8 cellular contexts compared by ENCODE assay signal in the genomic region with DNA sequence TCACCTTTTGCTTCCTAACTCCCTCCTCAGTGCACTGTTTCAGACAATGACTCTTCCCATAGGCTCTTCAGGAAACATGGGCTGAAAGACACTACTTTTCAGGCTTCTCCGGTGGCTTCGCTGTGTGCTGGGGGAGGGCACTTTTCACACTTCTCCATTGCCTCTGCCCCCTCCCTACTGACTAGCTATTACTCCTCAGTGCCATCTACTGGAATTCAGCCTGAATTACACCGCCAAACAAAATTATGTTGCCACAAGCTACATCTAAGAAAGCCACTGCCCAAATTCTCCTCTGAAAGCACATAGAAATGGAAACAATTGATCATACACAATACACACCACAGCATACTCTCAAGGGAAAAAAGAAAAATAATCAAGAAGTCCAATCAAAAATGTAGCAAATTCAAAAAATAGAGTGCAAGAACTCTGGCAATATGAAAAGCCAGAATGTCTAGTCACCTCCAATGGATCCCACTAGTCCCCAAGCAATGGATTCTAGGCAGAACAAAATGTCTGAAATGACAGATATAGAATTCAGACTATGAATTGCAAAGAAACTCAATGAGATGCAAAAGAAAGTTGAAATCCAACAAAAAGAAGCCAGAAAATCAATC.
A peak's percentile ranks its signal among the peaks of the same experiment; 100 is the strongest.
DNase-seq lines count a peak whose midpoint lies in the region; ATAC-seq and TF ChIP-seq lines count a peak whose summit lies in the region.

No MANE protein-coding gene starts in this region.

- TF ChIP-seq EP300 in stomach (IDR thresholded peaks at IDR 0.05) (no peak), gastroesophageal sphincter (IDR thresholded peaks at IDR 0.05) (no peak)

- H3K4me1 Mint-ChIP-seq in progenitor cell of endocrine pancreas (ENCODE audit: low read depth) = no peaks in the 10 kb centered on the region

- H3K4me3 ChIP-seq in left ventricle myocardium inferior (no peak overlapping the region), heart left ventricle (no peak overlapping the region), brain microvascular endothelial cell (ENCODE audit: low read depth, low read length) (no peak overlapping the region), stomach (no peak overlapping the region), gastroesophageal sphincter (no peak overlapping the region)

- H3K4me3 Mint-ChIP-seq in progenitor cell of endocrine pancreas (ENCODE audit: low read depth) = no peak overlapping the region

- H3K27ac Mint-ChIP-seq in progenitor cell of endocrine pancreas = no peak overlapping the region

- no peak for TF ChIP-seq POLR2A in heart left ventricle (IDR thresholded peaks at IDR 0.05)
- no peak for TF ChIP-seq POLR2A in stomach (IDR thresholded peaks at IDR 0.05)
- no peak for TF ChIP-seq POLR2A in gastroesophageal sphincter (IDR thresholded peaks at IDR 0.05)

- no peak for ATAC-seq in heart left ventricle
- ATAC-seq in gastroesophageal sphincter = no peak

- peaks cover 34% of the 10 kb centered on the region for H3K9me3 Mint-ChIP-seq in progenitor cell of endocrine pancreas (ENCODE audit: low read depth)

- H3K36me3 Mint-ChIP-seq in progenitor cell of endocrine pancreas (ENCODE audit: insufficient read depth) = peaks cover 2% of the 10 kb centered on the region

- H3K9me3 ChIP-seq in left ventricle myocardium inferior (replicated peaks) = peaks cover 46% of the 10 kb centered on the region
- H3K9me3 ChIP-seq in heart left ventricle = peaks cover 0 to 16% (median 4%) of the 10 kb centered on the region in 12 donors
- H3K9me3 ChIP-seq in stomach = peaks cover 0 to 47% (median 23%) of the 10 kb centered on the region in 4 donors
- H3K9me3 ChIP-seq in gastroesophageal sphincter = peaks cover 0 to 22% (median 0%) of the 10 kb centered on the region in 3 donors

- no peak overlapping the region for H3K27ac ChIP-seq in left ventricle myocardium inferior (replicated peaks)
- H3K27ac ChIP-seq in heart left ventricle = no peak overlapping the region
- no peak overlapping the region for H3K27ac ChIP-seq in brain microvascular endothelial cell
- H3K27ac ChIP-seq in stomach = no peak overlapping the region
- no peak overlapping the region for H3K27ac ChIP-seq in gastroesophageal sphincter

- H3K27me3 ChIP-seq in left ventricle myocardium inferior (ENCODE audit: low read depth) = no peaks in the 10 kb centered on the region
- no peaks in the 10 kb centered on the region for H3K27me3 ChIP-seq in heart left ventricle
- no peaks in the 10 kb centered on the region for H3K27me3 ChIP-seq in brain microvascular endothelial cell (replicated peaks)
- no peaks in the 10 kb centered on the region for H3K27me3 ChIP-seq in stomach
- no peaks in the 10 kb centered on the region for H3K27me3 ChIP-seq in gastroesophageal sphincter

- 45 to 54% (median 51%) methylated on average over 3 of the region's 3 CpGs for WGBS in heart left ventricle, 4 donors
- 39 to 75% (median 59%) methylated on average over 3 of the region's 3 CpGs for WGBS in stomach, 5 donors
- 33 to 60% methylated on average over 1 of the region's 3 CpGs for WGBS in gastroesophageal sphincter (ENCODE audit: low coverage in 1 of 2), 2 donors

- peak; percentile 40 for TF ChIP-seq CTCF in left ventricle myocardium inferior (IDR thresholded peaks at IDR 0.05; ENCODE audit: borderline replicate concordance)
- TF ChIP-seq CTCF in heart left ventricle (IDR thresholded peaks at IDR 0.05) = peak in 6 of 12 donors; percentile 18 to 37 (median 25)
- TF ChIP-seq CTCF in brain microvascular endothelial cell (IDR thresholded peaks at IDR 0.05; ENCODE audit: low read depth, low read length, missing control alignments) = peak; percentile 57
- TF ChIP-seq CTCF in progenitor cell of endocrine pancreas (IDR thresholded peaks at IDR 0.05; ENCODE audit: unreplicated experiment) = peak; percentile 48
- no peak for TF ChIP-seq CTCF in stomach (IDR thresholded peaks at IDR 0.05)
- TF ChIP-seq CTCF in gastroesophageal sphincter (IDR thresholded peaks at IDR 0.05) = no peak

- H3K36me3 ChIP-seq in left ventricle myocardium inferior (no peaks in the 10 kb centered on the region), heart left ventricle (no peaks in the 10 kb centered on the region), brain microvascular endothelial cell (replicated peaks) (no peaks in the 10 kb centered on the region), stomach (no peaks in the 10 kb centered on the region), gastroesophageal sphincter (no peaks in the 10 kb centered on the region)

- H3K27me3 Mint-ChIP-seq in progenitor cell of endocrine pancreas = no peaks in the 10 kb centered on the region

- intact Hi-C loops in left ventricle myocardium inferior (cut with micrococcal nuclease) = no loop called here
- intact Hi-C loops in heart left ventricle (cut with DNase I) = no loop called here
- intact Hi-C loops in stomach (cut with DNase I; ENCODE audit: low total_unique reads) = no loop called here

- DNase-seq in left ventricle myocardium inferior (no peak), heart left ventricle (no peak), Kasumi-1 (lab: John Stamatoyannopoulos, UW) (peak; percentile 57 to 61), brain microvascular endothelial cell (peak; percentile 7), progenitor cell of endocrine pancreas (ENCODE audit: low spot score, unreplicated experiment) (no peak), stomach (no peak), occipital lobe (lab: John Stamatoyannopoulos, UW) (no peak)

- in situ Hi-C loops in brain microvascular endothelial cell (cut with HindIII; ENCODE audit: low pct_ligation_motif_present, low sequenced_read_pairs) = no loop called here

- no peaks in the 10 kb centered on the region for H3K4me1 ChIP-seq in left ventricle myocardium inferior
- H3K4me1 ChIP-seq in heart left ventricle = no peaks in the 10 kb centered on the region
- H3K4me1 ChIP-seq in stomach = no peaks in the 10 kb centered on the region
- H3K4me1 ChIP-seq in gastroesophageal sphincter = no peaks in the 10 kb centered on the region

Comparison
In these comparisons a context has a peak if more than half of its experiments do, and no peak if none do; other contexts are left out.
1. DNase-seq: peak in Kasumi-1 (2 of 2) and brain microvascular endothelial cell (single experiment); none in left ventricle myocardium inferior (single experiment), heart left ventricle (0 of 5), progenitor cell of endocrine pancreas (single experiment), stomach (single experiment) and occipital lobe (single experiment).
2. CTCF ChIP-seq: peak in left ventricle myocardium inferior (single experiment), brain microvascular endothelial cell (single experiment) and progenitor cell of endocrine pancreas (single experiment); none in stomach (0 of 7) and gastroesophageal sphincter (0 of 4).